1 cellular context compared by ENCODE assay signal in genomic region chr3:87624860-87625259, GRCh38.
A peak's percentile ranks its signal among the peaks of the same experiment; 100 is the strongest.
TF ChIP-seq lines count a peak whose summit lies in the region.

No MANE protein-coding gene starts in this region.

TF ChIP-seq in K562, 482 proteins besides CTCF, POLR2A, EP300 and RAD21 (continued from another document):
- TF ChIP-seq HOMEZ (CRISPR knock-in tag; IDR thresholded peaks at IDR 0.05) (no peak), ZBTB49 (CRISPR knock-in tag; IDR thresholded peaks at IDR 0.05; ENCODE audit: borderline replicate concordance) (no peak), ZNF639 (CRISPR knock-in tag; conservative IDR thresholded peaks at IDR 0.05 in 1 of 2, IDR thresholded peaks at IDR 0.05 in 1 of 2) (no peak), SMAD2 (IDR thresholded peaks at IDR 0.05; ENCODE audit: low read depth, low read length) (no peak), BACH1 (tag; IDR thresholded peaks at IDR 0.05) (no peak), SMARCA5 (IDR thresholded peaks at IDR 0.05) (no peak), POLR2B (IDR thresholded peaks at IDR 0.05; ENCODE audit: low read depth, partially characterized antibody) (no peak), E2F3 (CRISPR knock-in tag; IDR thresholded peaks at IDR 0.05) (no peak), MAX (CRISPR knock-in tag; IDR thresholded peaks at IDR 0.05) (no peak), CBFA2T3 (IDR thresholded peaks at IDR 0.05) (peak; percentile 19; the same call in 1 of the 2 replicates), GABPA (tag; conservative IDR thresholded peaks at IDR 0.05; ENCODE audit: low read depth) (no peak), SREBF1 (IDR thresholded peaks at IDR 0.05; ENCODE audit: borderline replicate concordance, low read depth, low read length) (no peak), PKNOX1 (IDR thresholded peaks at IDR 0.05) (peak; percentile 38), ZNF512 (tag; IDR thresholded peaks at IDR 0.05) (no peak), MEIS2 (IDR thresholded peaks at IDR 0.05; ENCODE audit: partially characterized antibody) (peak; percentile 77), PBX2 (CRISPR knock-in tag; IDR thresholded peaks at IDR 0.05; ENCODE audit: low read depth) (no peak), PBX2 (tag; conservative IDR thresholded peaks at IDR 0.05; ENCODE audit: low read depth) (peak; percentile 15; the same call in 1 of the 2 replicates), CTCFL (IDR thresholded peaks at IDR 0.05; ENCODE audit: borderline replicate concordance, insufficient read depth, low read depth, low read length, poor library complexity, severe bottlenecking) (no peak), TRIM24 (IDR thresholded peaks at IDR 0.05) (no peak), JUND (IDR thresholded peaks at IDR 0.05; ENCODE audit: borderline replicate concordance, low read depth, low read length) (no peak), JUND (tag; IDR thresholded peaks at IDR 0.05; ENCODE audit: borderline replicate concordance, low read depth, low read length) (no peak), BRD4 (IDR thresholded peaks at IDR 0.05) (no peak), STAT5A (IDR thresholded peaks at IDR 0.05; ENCODE audit: borderline replicate concordance, low read length) (peak; percentile 46; the same call in 1 of the 2 replicates), ARID1B (IDR thresholded peaks at IDR 0.05) (peak; percentile 23; the same call in 1 of the 2 replicates), DMBX1 (CRISPR knock-in tag; IDR thresholded peaks at IDR 0.05; ENCODE audit: borderline replicate concordance) (no peak), CEBPZ (IDR thresholded peaks at IDR 0.05; ENCODE audit: borderline replicate concordance, low read depth, low read length) (no peak), MECOM (CRISPR knock-in tag; IDR thresholded peaks at IDR 0.05) (peak; percentile 82; the same call in 1 of the 2 replicates)
